ENCODE assay signal across 23 cellular contexts in genomic region chr4:171947389-171947788, GRCh38.
"Had no signal": no experiment of that assay in that cellular context is flagged by ENCODE, and none has a peak within 500 bp of the region (broad histone marks: within the 10 kb centered on the region; RNA-seq: fewer than 3 reads in every experiment).

No MANE protein-coding gene starts in this region.

- H3K9me3 Mint-ChIP-seq: memory B cell had no signal

- H3K4me3 Mint-ChIP-seq: memory B cell; natural killer cell; stimulated activated effector memory CD8-positive, alpha-beta T cell treated with anti-CD3 and anti-CD28 coated beads, Interleukin-12 subunit alpha, Interleukin-12 subunit beta, amount 100 ng/mL, for 72 hours had no signal

- DNase-seq: dermis blood vessel endothelial cell; effector memory CD4-positive, alpha-beta T cell; hypothalamus; kidney; natural killer cell; occipital lobe; ovary; posterior cingulate gyrus; psoas muscle; right cardiac atrium; sigmoid colon; stimulated activated CD4-positive, alpha-beta T cell treated with anti-CD3 and anti-CD28 coated beads, Interleukin-2, amount 100 ng/mL, for 24 hours; stimulated activated CD4-positive, alpha-beta T cell treated with anti-CD3 and anti-CD28 coated beads, Interleukin-4, amount 100 ng/mL, for 24 hours; stimulated activated naive CD4-positive, alpha-beta T cell treated with Interleukin-2 at 50 U/mL for 16 hours; stomach; thyroid gland had no signal

- H3K4me1 Mint-ChIP-seq: memory B cell; natural killer cell; stimulated activated effector memory CD8-positive, alpha-beta T cell treated with anti-CD3 and anti-CD28 coated beads, Interleukin-12 subunit alpha, Interleukin-12 subunit beta, amount 100 ng/mL, for 72 hours had no signal

- H3K4me1 ChIP-seq: esophagus muscularis mucosa, psoas muscle, sigmoid colon, stomach, thyroid gland, vagina had no signal

- H3K27ac ChIP-seq: coronary artery, esophagus muscularis mucosa, ovary, psoas muscle, sigmoid colon, stomach, thyroid gland, vagina had no signal

- ATAC-seq: left lobe of liver; natural killer cell; psoas muscle; right cardiac atrium; stimulated activated effector memory CD8-positive, alpha-beta T cell treated with anti-CD3 and anti-CD28 coated beads, Interleukin-12 subunit alpha, Interleukin-12 subunit beta, amount 100 ng/mL, for 72 hours had no signal

- H3K36me3 ChIP-seq: esophagus muscularis mucosa, ovary, sigmoid colon, stomach, thyroid gland, vagina had no signal

- H3K9me3 ChIP-seq: esophagus muscularis mucosa, ovary, psoas muscle, sigmoid colon, stomach, thyroid gland, vagina had no signal

- H3K36me3 Mint-ChIP-seq: memory B cell; natural killer cell; stimulated activated effector memory CD8-positive, alpha-beta T cell treated with anti-CD3 and anti-CD28 coated beads, Interleukin-12 subunit alpha, Interleukin-12 subunit beta, amount 100 ng/mL, for 72 hours had no signal

- H3K27me3 ChIP-seq: esophagus muscularis mucosa, ovary, sigmoid colon, stomach, thyroid gland, vagina had no signal

- H3K4me3 ChIP-seq: coronary artery, esophagus muscularis mucosa, lung, ovary, psoas muscle, sigmoid colon, stomach, thyroid gland, vagina had no signal

- H3K27ac Mint-ChIP-seq: memory B cell; natural killer cell; stimulated activated effector memory CD8-positive, alpha-beta T cell treated with anti-CD3 and anti-CD28 coated beads, Interleukin-12 subunit alpha, Interleukin-12 subunit beta, amount 100 ng/mL, for 72 hours had no signal
